In genomic region chr1:210646258-210646616, GRCh38 we compare ENCODE assay signal across 21 cellular contexts.
DNase-seq lines count a peak whose midpoint lies in the region; ATAC-seq and TF ChIP-seq lines count a peak whose summit lies in the region.
"Had no signal": no experiment of that assay in that cellular context is flagged by ENCODE, and none has a peak within 500 bp of the region (broad histone marks: within the 10 kb centered on the region; RNA-seq: fewer than 3 reads in every experiment).

No MANE protein-coding gene starts in this region.

- TF ChIP-seq CTCF in cardiac muscle cell (IDR thresholded peaks at IDR 0.05; ENCODE audit: low read depth, low read length) (no peak), hepatocyte (IDR thresholded peaks at IDR 0.05; ENCODE audit: poor library complexity) (no peak), thyroid gland (IDR thresholded peaks at IDR 0.05) (no peak), WERI-Rb-1 (IDR thresholded peaks at IDR 0.05; ENCODE audit: low read depth, low read length) (no peak)

- H3K9me3 ChIP-seq in cardiac muscle cell (ENCODE audit: low read depth), result no peaks in the 10 kb centered on the region
- H3K9me3 ChIP-seq in hepatocyte (ENCODE audit: low read depth), result no peaks in the 10 kb centered on the region
- H3K9me3 ChIP-seq in thyroid gland, result no peaks in the 10 kb centered on the region
- no peaks in the 10 kb centered on the region for H3K9me3 ChIP-seq in WERI-Rb-1 (ENCODE audit: severe bottlenecking)
- H3K9me3 ChIP-seq: BLaER1 treated with 17β-estradiol and CSF1 and Interleukin-3, amounts not matched to agents 10 nM and 100 nM; Caco-2; MG63; Peyer's patch; SJSA1 had no signal

- H3K27me3 ChIP-seq in cardiac muscle cell, result no peaks in the 10 kb centered on the region
- H3K27me3 ChIP-seq in hepatocyte, result peaks cover 6% of the 10 kb centered on the region
- H3K27me3 ChIP-seq in thyroid gland, result no peaks in the 10 kb centered on the region
- H3K27me3 ChIP-seq in WERI-Rb-1 (ENCODE audit: insufficient read depth, low read depth, severe bottlenecking), result no peaks in the 10 kb centered on the region
- H3K27me3 ChIP-seq: BLaER1 treated with 17β-estradiol and CSF1 and Interleukin-3, amounts not matched to agents 10 nM and 100 nM; MG63; Peyer's patch; SJSA1 had no signal

- H3K4me3 ChIP-seq in cardiac muscle cell (no peak overlapping the region), hepatocyte (no peak overlapping the region), thyroid gland (replicated peaks in 1 of 3) (no peak overlapping the region), WERI-Rb-1 (ENCODE audit: low read depth, low read length) (no peak overlapping the region)
- H3K4me3 ChIP-seq: BLaER1 treated with 17β-estradiol and CSF1 and Interleukin-3, amounts not matched to agents 10 nM and 100 nM; MG63; Peyer's patch; SJSA1 had no signal

- no peak overlapping the region for H3K27ac Mint-ChIP-seq in activated T-helper 17 cell treated with anti-CD3 and anti-CD28 coated beads, Interleukin-2, amount 50 U/mL, for 72 hours
- H3K27ac Mint-ChIP-seq: CD4-positive, alpha-beta memory T cell had no signal

- DNase-seq in cardiac muscle cell (ENCODE audit: low read depth in 1 of 2, low spot score in 1 of 2) (no peak), Right ventricle myocardium superior (no peak), NCI-H82 treated with DMSO at 0.1 percent for 48 hours (lab: John Stamatoyannopoulos, UW; ENCODE audit: unreplicated experiment) (peak; percentile 95), hepatocyte (ENCODE audit: low spot score) (no peak), thyroid gland (no peak), WERI-Rb-1 (no peak), cerebellar cortex (ENCODE audit: low spot score) (no peak)
- DNase-seq: Caco-2; CD4-positive, alpha-beta memory T cell; MG63; NCI-H1092; NCI-H1436; NCI-H187 treated with DMSO at 0.1 percent for 48 hours; NCI-H2107; NCI-H748 treated with DMSO at 0.1 percent for 48 hours; Peyer's patch had no signal

- H3K9me2 ChIP-seq in hepatocyte (replicated peaks; ENCODE audit: insufficient read depth), result no peaks in the 10 kb centered on the region

- H3K4me3 Mint-ChIP-seq in activated T-helper 17 cell treated with anti-CD3 and anti-CD28 coated beads, Interleukin-2, amount 50 U/mL, for 72 hours, result no peak overlapping the region
- H3K4me3 Mint-ChIP-seq: CD4-positive, alpha-beta memory T cell had no signal

- H3K9me3 Mint-ChIP-seq in activated T-helper 17 cell treated with anti-CD3 and anti-CD28 coated beads, Interleukin-2, amount 50 U/mL, for 72 hours, result no peaks in the 10 kb centered on the region
- H3K9me3 Mint-ChIP-seq: CD4-positive, alpha-beta memory T cell had no signal

- H3K79me2 ChIP-seq in hepatocyte, result no peaks in the 10 kb centered on the region

- H3K36me3 Mint-ChIP-seq in activated T-helper 17 cell treated with anti-CD3 and anti-CD28 coated beads, Interleukin-2, amount 50 U/mL, for 72 hours (ENCODE audit: low read depth), result no peaks in the 10 kb centered on the region
- H3K36me3 Mint-ChIP-seq: CD4-positive, alpha-beta memory T cell had no signal

- H3K36me3 ChIP-seq in cardiac muscle cell (no peaks in the 10 kb centered on the region), hepatocyte (replicated peaks; ENCODE audit: insufficient read depth, low read depth) (no peaks in the 10 kb centered on the region), thyroid gland (no peaks in the 10 kb centered on the region), WERI-Rb-1 (no peaks in the 10 kb centered on the region)
- H3K36me3 ChIP-seq: BLaER1 treated with 17β-estradiol and CSF1 and Interleukin-3, amounts not matched to agents 10 nM and 100 nM; MG63; Peyer's patch; SJSA1 had no signal

- no peak for ATAC-seq in Right ventricle myocardium superior (ENCODE audit: poor library complexity)
- no peak for ATAC-seq in activated T-helper 17 cell treated with anti-CD3 and anti-CD28 coated beads, Interleukin-2, amount 50 U/mL, for 72 hours (replicated peaks)
- ATAC-seq: HCT116 had no signal

- H2AFZ ChIP-seq in hepatocyte, result no peak overlapping the region

- H3K4me2 ChIP-seq in hepatocyte, result peak overlapping the region; percentile 0

- WGBS in hepatocyte (ENCODE audit: low lambda C conversion rate, missing lambda C conversion rate), result 59% methylated on average over 2 of the region's 2 CpGs
- 30 to 39% methylated on average over 2 of the region's 2 CpGs for WGBS in thyroid gland, 2 donors

- H3K27ac ChIP-seq in cardiac muscle cell (peak overlapping the region; percentile 25), hepatocyte (no peak overlapping the region), thyroid gland (peak overlapping the region; percentile 78 to 80 (median 80)), WERI-Rb-1 (no peak overlapping the region)
- H3K27ac ChIP-seq: 22Rv1; BLaER1 treated with 17β-estradiol and CSF1 and Interleukin-3, amounts not matched to agents 10 nM and 100 nM; Peyer's patch; SJSA1 had no signal

- no peaks in the 10 kb centered on the region for H3K27me3 Mint-ChIP-seq in activated T-helper 17 cell treated with anti-CD3 and anti-CD28 coated beads, Interleukin-2, amount 50 U/mL, for 72 hours
- H3K27me3 Mint-ChIP-seq: CD4-positive, alpha-beta memory T cell had no signal

- no peaks in the 10 kb centered on the region for H3K4me1 Mint-ChIP-seq in activated T-helper 17 cell treated with anti-CD3 and anti-CD28 coated beads, Interleukin-2, amount 50 U/mL, for 72 hours

- intact Hi-C loops in Right ventricle myocardium superior (cut with DNase I) (no loop called here), thyroid gland (cut with DNase I) (no loop called here)

- no peaks in the 10 kb centered on the region for H4K20me1 ChIP-seq in hepatocyte (ENCODE audit: insufficient read depth, poor library complexity, severe bottlenecking)
- H4K20me1 ChIP-seq: BLaER1 treated with 17β-estradiol and CSF1 and Interleukin-3, amounts not matched to agents 10 nM and 100 nM had no signal

- TF ChIP-seq POLR2A in thyroid gland (IDR thresholded peaks at IDR 0.05), result no peak

- H3K4me1 ChIP-seq in cardiac muscle cell (ENCODE audit: low read depth) (peaks cover 8% of the 10 kb centered on the region), hepatocyte (ENCODE audit: insufficient read depth) (peaks cover 5% of the 10 kb centered on the region), thyroid gland (peaks cover 14 to 36% of the 10 kb centered on the region in 2 donors)
- H3K4me1 ChIP-seq: Caco-2 had no signal

Comparison
In these comparisons a context has a peak if more than half of its experiments do, and no peak if none do; other contexts are left out.
1. H3K27ac ChIP-seq: peak in cardiac muscle cell (single experiment) and thyroid gland (3 of 3); none in hepatocyte (single experiment) and WERI-Rb-1 (single experiment).